Comparison of ENCODE assay signal across 8 cellular contexts in genomic region chr15:73265536-73266153, GRCh38.
DNase-seq lines count a peak whose midpoint lies in the region; ATAC-seq, FAIRE-seq and TF ChIP-seq lines count a peak whose summit lies in the region.

No MANE protein-coding gene starts in this region.

- in situ Hi-C loops in ACHN (cut with HindIII; ENCODE audit: low pct_ligation_motif_present, low pct_unique_long_range_greater_than_20kb, low sequenced_read_pairs) = no loop called here

- CTCF ChIA-PET in endothelial cell of umbilical vein (lab: Charles Lee) = interaction anchor here (0.6 to 7.7 kb wide), 18 partner anchors 10 to 662 kb away, joined by 3 to 112 read pairs (median 5); no protein-coding TSS in a partner anchor

- H3K4me3 ChIP-seq in endothelial cell of umbilical vein (replicated peaks in 1 of 3; ENCODE audit: insufficient read depth in 1 of 3, low read depth in 1 of 3, low read length in 3 of 3) = no peak overlapping the region

- dilution Hi-C loops in endothelial cell of umbilical vein (cut with MboI; ENCODE audit: extremely low pct_ligation_motif_present, low sequenced_read_pairs) = no loop called here

- no peak overlapping the region for H3K9ac ChIP-seq in endothelial cell of umbilical vein (replicated peaks; ENCODE audit: extremely low read depth, insufficient read depth, low read length)

- H3K9me1 ChIP-seq in endothelial cell of umbilical vein (replicated peaks; ENCODE audit: control insufficient read depth, extremely low read depth, insufficient read depth, low read length) = no peaks in the 10 kb centered on the region

- H2AFZ ChIP-seq in endothelial cell of umbilical vein (ENCODE audit: low read depth, low read length) = no peak overlapping the region

- POLR2A ChIA-PET in endothelial cell of umbilical vein (lab: Charles Lee) = no interaction called here

- no peak overlapping the region for H3K27ac Mint-ChIP-seq in neural crest cell (ENCODE audit: unreplicated experiment)

- H3K4me1 Mint-ChIP-seq in neural crest cell = no peaks in the 10 kb centered on the region

- no peak overlapping the region for H3K27ac ChIP-seq in endothelial cell of umbilical vein (ENCODE audit: insufficient read depth, low read depth, low read length)

- ATAC-seq in HG02884 (IDR thresholded peaks at IDR 0.05; ENCODE audit: unreplicated experiment) = no peak
- ATAC-seq in GM19455 (IDR thresholded peaks at IDR 0.05; ENCODE audit: unreplicated experiment) = no peak

- H3K4me1 ChIP-seq in endothelial cell of umbilical vein (ENCODE audit: control insufficient read depth, extremely low read depth, insufficient read depth, low read length) = no peaks in the 10 kb centered on the region

- peak; percentile 67 for FAIRE-seq in endothelial cell of umbilical vein (lab: Jason Lieb, UNC)

- H4K20me1 ChIP-seq in endothelial cell of umbilical vein (replicated peaks; ENCODE audit: control insufficient read depth, extremely low read depth, insufficient read depth, low read length) = no peaks in the 10 kb centered on the region

- intact Hi-C loops in endothelial cell of umbilical vein (cut with micrococcal nuclease) = loop anchor here (1.0 kb wide), 1 partner anchor 24 kb away; no protein-coding TSS in a partner anchor

- TF ChIP-seq CTCF in GM12874 (IDR thresholded peaks at IDR 0.05; ENCODE audit: insufficient read depth, low read depth, low read length) (peak; percentile 84), endothelial cell of umbilical vein (IDR thresholded peaks at IDR 0.05; ENCODE audit: extremely low read depth in 1 of 2, insufficient read depth in 1 of 2, low read depth in 1 of 2, low read length in 2 of 2) (peak; percentile 63 to 71), neural crest cell (conservative IDR thresholded peaks at IDR 0.05) (peak; percentile 72)

- no peak overlapping the region for H3K4me2 ChIP-seq in endothelial cell of umbilical vein (ENCODE audit: insufficient read depth, low read length)

- H3K27me3 Mint-ChIP-seq in neural crest cell (ENCODE audit: low read depth) = no peaks in the 10 kb centered on the region

- H3K36me3 Mint-ChIP-seq in neural crest cell (ENCODE audit: low read depth) = peaks cover 11% of the 10 kb centered on the region

- TF ChIP-seq POLR2A in endothelial cell of umbilical vein (IDR thresholded peaks at IDR 0.05; ENCODE audit: low read depth, low read length) = no peak

- no TSS peak for BruUV-seq in endothelial cell of umbilical vein (replicated peaks; lab: Mats Ljungman, UMichigan)

- H3K9me3 ChIP-seq in endothelial cell of umbilical vein (replicated peaks; ENCODE audit: control insufficient read depth, insufficient read depth, low read length) = no peaks in the 10 kb centered on the region

- peak; percentile 40 for DNase-seq in ACHN
- DNase-seq in NCI-H2227 (lab: John Stamatoyannopoulos, UW; ENCODE audit: unreplicated experiment) = peak; percentile 57
- peak; percentile 59 to 67 for DNase-seq in activated CD4-positive, alpha-beta T cell treated with anti-CD3 and anti-CD28 coated beads, Interleukin-2, amount 50 U/mL, for 48 hours
- peak; percentile 57 for DNase-seq in endothelial cell of umbilical vein (ENCODE audit: low read depth, low spot score)
- peak; percentile 44 for DNase-seq in neural crest cell (ENCODE audit: low read depth, low spot score)

- no peaks in the 10 kb centered on the region for H3K36me3 ChIP-seq in endothelial cell of umbilical vein (ENCODE audit: control insufficient read depth in 2 of 2, extremely low read depth in 1 of 2, insufficient read depth in 2 of 2, low read length in 2 of 2)

- no peaks in the 10 kb centered on the region for H3K27me3 ChIP-seq in endothelial cell of umbilical vein (ENCODE audit: control insufficient read depth in 2 of 2, insufficient read depth in 2 of 2, low read length in 2 of 2)

- no peak overlapping the region for H3K4me3 Mint-ChIP-seq in neural crest cell

- no peaks in the 10 kb centered on the region for H3K79me2 ChIP-seq in endothelial cell of umbilical vein (ENCODE audit: control insufficient read depth, insufficient read depth, low read length)

- H3K9me3 Mint-ChIP-seq in neural crest cell = no peaks in the 10 kb centered on the region

TF ChIP-seq in endothelial cell of umbilical vein, 7 proteins besides CTCF, POLR2A, EP300 and RAD21:
- no peak for TF ChIP-seq MAX (IDR thresholded peaks at IDR 0.05; ENCODE audit: insufficient read depth, insufficient read length)
- no peak for TF ChIP-seq JUN (IDR thresholded peaks at IDR 0.05; ENCODE audit: borderline replicate concordance, insufficient read depth, insufficient read length, low read depth)
- no peak for TF ChIP-seq POLR2AphosphoS5 (IDR thresholded peaks at IDR 0.05; ENCODE audit: insufficient read depth, low read depth, low read length)
- TF ChIP-seq MYC (IDR thresholded peaks at IDR 0.05; ENCODE audit: low read depth, low read length) = no peak
- no peak for TF ChIP-seq EZH2 (IDR thresholded peaks at IDR 0.05; ENCODE audit: borderline replicate concordance, low read depth, low read length, severe bottlenecking)
- no peak for TF ChIP-seq FOS (IDR thresholded peaks at IDR 0.05; ENCODE audit: borderline replicate concordance, insufficient read depth, low read length)
- no peak for TF ChIP-seq GATA2 (IDR thresholded peaks at IDR 0.05; ENCODE audit: insufficient read depth, insufficient read length, low read depth, low read length)
